Comparison of ENCODE assay signal across 9 cellular contexts in the genomic region with DNA sequence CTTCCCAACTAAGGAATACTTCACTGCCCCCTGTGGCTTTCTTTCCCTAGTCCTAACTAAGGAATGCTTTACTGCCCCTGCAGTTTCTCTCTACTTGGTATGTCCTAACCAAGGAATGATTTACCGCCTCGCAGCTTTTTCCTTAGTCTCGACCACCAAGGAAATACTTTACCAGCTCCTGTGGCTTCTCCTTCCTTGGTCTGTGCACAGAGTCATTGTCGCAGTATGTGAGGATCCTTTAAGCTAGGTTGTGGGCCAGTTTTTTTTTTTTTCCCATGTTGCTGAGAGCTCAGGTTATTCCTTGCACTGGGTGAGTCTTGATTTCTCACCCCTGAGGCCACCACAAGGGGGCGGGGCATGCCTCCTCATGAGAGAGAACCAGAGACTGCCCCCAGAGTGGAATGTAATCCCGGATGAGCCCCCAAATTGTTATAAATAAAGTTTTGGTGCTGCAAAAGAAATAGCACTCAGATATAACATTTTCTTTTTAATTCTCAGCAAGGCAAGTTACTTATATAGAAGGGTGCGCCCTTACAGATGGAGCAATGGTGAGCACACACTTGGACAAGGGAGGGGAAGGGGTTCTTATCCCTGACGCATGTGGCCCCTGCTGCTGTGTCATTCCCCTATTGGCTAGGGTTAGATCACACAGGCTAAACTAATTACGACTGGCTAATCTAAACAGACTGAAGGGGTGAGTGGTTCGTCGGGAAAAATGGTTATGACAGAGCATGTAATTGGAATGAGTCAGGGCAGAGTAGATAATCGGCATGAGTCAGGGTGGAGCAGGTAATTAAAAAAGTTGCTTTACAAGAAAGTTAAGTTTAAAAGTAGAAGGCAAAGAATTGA. TPM values are rescaled to one million over a fixed set of nuclear protein-coding genes. Genes with fewer than 3 reads are reported as not detected.
A peak's percentile ranks its signal among the peaks of the same experiment; 100 is the strongest.
DNase-seq lines count a peak whose midpoint lies in the region; ATAC-seq and TF ChIP-seq lines count a peak whose summit lies in the region.
"Had no signal": no experiment of that assay in that cellular context is flagged by ENCODE, and none has a peak within 500 bp of the region (broad histone marks: within the 10 kb centered on the region; RNA-seq: fewer than 3 reads in every experiment).

No MANE protein-coding gene starts in this region.

- H3F3A ChIP-seq in GM23338 (replicated peaks; ENCODE audit: low read depth), result no peaks in the 10 kb centered on the region

- 0 out of 3 replicates have a peak, but pooled peaks cover 3% of the 10 kb centered on the region for H3K4me1 Mint-ChIP-seq in GM23338

- H3K9me3 Mint-ChIP-seq in GM23338, result peaks cover 54% of the 10 kb centered on the region

- H3K36me3 Mint-ChIP-seq in GM23338 (ENCODE audit: low read depth), result peaks cover 44% of the 10 kb centered on the region

- DNase-seq in BJ (ENCODE audit: low read depth) (peak; percentile 46), GM23338 (ENCODE audit: low spot score) (peak; percentile 82), SHP77 (lab: John Stamatoyannopoulos, UW) (peak; percentile 67 to 79), fibroblast of pulmonary artery (ENCODE audit: low read depth) (peak; percentile 25), NCI-H187 (lab: John Stamatoyannopoulos, UW) (no peak), epidermal melanocyte (ENCODE audit: insufficient read length, low spot score) (no peak)
- DNase-seq: activated CD8-positive, alpha-beta memory T cell treated with anti-CD3 and anti-CD28 coated beads, Interleukin-2, amount 50 U/mL, for 48 hours had no signal

- no peaks in the 10 kb centered on the region for H3K36me3 ChIP-seq in BJ (ENCODE audit: control insufficient read depth, insufficient read depth, low read length)
- H3K36me3 ChIP-seq in GM23338 (ENCODE audit: insufficient read depth), result peaks cover 12% of the 10 kb centered on the region

- H3K4me3 ChIP-seq in BJ (ENCODE audit: low read depth, low read length) (no peak overlapping the region), GM23338 (no peak overlapping the region), fibroblast of pulmonary artery (replicated peaks; ENCODE audit: low read depth, low read length) (no peak overlapping the region)

- H3K9me2 ChIP-seq in GM23338 (ENCODE audit: insufficient read depth), result peaks cover under 1% of the 10 kb centered on the region; the same call in 1 of the 2 replicates

- H3K27ac Mint-ChIP-seq in GM23338, result no peak overlapping the region

- no peaks in the 10 kb centered on the region for H3K79me2 ChIP-seq in GM23338 (replicated peaks; ENCODE audit: insufficient read depth)

- TF ChIP-seq CTCF in BJ (IDR thresholded peaks at IDR 0.05; ENCODE audit: insufficient read depth, low read depth, low read length) (no peak), GM23338 (conservative IDR thresholded peaks at IDR 0.05; ENCODE audit: low read depth in 2 of 2) (peak; percentile 48 to 57), fibroblast of pulmonary artery (IDR thresholded peaks at IDR 0.05; ENCODE audit: low read length, missing control alignments) (peak; percentile 8)

- POLR2A ChIA-PET in BJ (lab: Charles Lee), result no interaction called here

- H2AFZ ChIP-seq in GM23338, result no peak overlapping the region

- H3K4me3 Mint-ChIP-seq in GM23338, result no peak overlapping the region; the same call in 2 of the 3 replicates

- H4K20me1 ChIP-seq in GM23338 (replicated peaks; ENCODE audit: insufficient read depth), result no peaks in the 10 kb centered on the region

- no peaks in the 10 kb centered on the region for H3K4me1 ChIP-seq in GM23338 (ENCODE audit: insufficient read depth)

- H3K27me3 Mint-ChIP-seq in GM23338 (ENCODE audit: insufficient read depth, low read depth, poor library complexity), result peaks cover 7% of the 10 kb centered on the region

- H3K27ac ChIP-seq in GM23338 (ENCODE audit: low read depth), result no peak overlapping the region

- no peak overlapping the region for H3K4me2 ChIP-seq in GM23338

- CTCF ChIA-PET in BJ (lab: Yijun Ruan, JAX), result no interaction called here

- ATAC-seq in GM23338 (no peak), GM21360 (IDR thresholded peaks at IDR 0.05; ENCODE audit: unreplicated experiment) (no peak), HG03025 (IDR thresholded peaks at IDR 0.05; ENCODE audit: low FRiP score, unreplicated experiment) (no peak)

- H3K27me3 ChIP-seq in BJ (ENCODE audit: control insufficient read depth, insufficient read depth, low read length), result no peaks in the 10 kb centered on the region
- H3K27me3 ChIP-seq in GM23338 (ENCODE audit: insufficient read depth), result no peaks in the 10 kb centered on the region

TF ChIP-seq in GM23338, 12 proteins besides CTCF, POLR2A, EP300 and RAD21 (continues in another document):
- TF ChIP-seq ZNF331 (CRISPR knock-in tag; IDR thresholded peaks at IDR 0.05; ENCODE audit: low read depth), result no peak
- TF ChIP-seq JUNB (IDR thresholded peaks at IDR 0.05; ENCODE audit: unreplicated experiment), result no peak
- TF ChIP-seq, protein P1, sequence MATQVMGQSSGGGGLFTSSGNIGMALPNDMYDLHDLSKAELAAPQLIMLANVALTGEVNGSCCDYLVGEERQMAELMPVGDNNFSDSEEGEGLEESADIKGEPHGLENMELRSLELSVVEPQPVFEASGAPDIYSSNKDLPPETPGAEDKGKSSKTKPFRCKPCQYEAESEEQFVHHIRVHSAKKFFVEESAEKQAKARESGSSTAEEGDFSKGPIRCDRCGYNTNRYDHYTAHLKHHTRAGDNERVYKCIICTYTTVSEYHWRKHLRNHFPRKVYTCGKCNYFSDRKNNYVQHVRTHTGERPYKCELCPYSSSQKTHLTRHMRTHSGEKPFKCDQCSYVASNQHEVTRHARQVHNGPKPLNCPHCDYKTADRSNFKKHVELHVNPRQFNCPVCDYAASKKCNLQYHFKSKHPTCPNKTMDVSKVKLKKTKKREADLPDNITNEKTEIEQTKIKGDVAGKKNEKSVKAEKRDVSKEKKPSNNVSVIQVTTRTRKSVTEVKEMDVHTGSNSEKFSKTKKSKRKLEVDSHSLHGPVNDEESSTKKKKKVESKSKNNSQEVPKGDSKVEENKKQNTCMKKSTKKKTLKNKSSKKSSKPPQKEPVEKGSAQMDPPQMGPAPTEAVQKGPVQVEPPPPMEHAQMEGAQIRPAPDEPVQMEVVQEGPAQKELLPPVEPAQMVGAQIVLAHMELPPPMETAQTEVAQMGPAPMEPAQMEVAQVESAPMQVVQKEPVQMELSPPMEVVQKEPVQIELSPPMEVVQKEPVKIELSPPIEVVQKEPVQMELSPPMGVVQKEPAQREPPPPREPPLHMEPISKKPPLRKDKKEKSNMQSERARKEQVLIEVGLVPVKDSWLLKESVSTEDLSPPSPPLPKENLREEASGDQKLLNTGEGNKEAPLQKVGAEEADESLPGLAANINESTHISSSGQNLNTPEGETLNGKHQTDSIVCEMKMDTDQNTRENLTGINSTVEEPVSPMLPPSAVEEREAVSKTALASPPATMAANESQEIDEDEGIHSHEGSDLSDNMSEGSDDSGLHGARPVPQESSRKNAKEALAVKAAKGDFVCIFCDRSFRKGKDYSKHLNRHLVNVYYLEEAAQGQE (IDR thresholded peaks at IDR 0.05; ENCODE audit: unreplicated experiment), result no peak
- TF ChIP-seq STAT1 (IDR thresholded peaks at IDR 0.05; ENCODE audit: unreplicated experiment), result no peak
- TF ChIP-seq ZNF114 (CRISPR knock-in tag; IDR thresholded peaks at IDR 0.05), result no peak
- no peak for TF ChIP-seq EZH2phosphoT487 (IDR thresholded peaks at IDR 0.05; ENCODE audit: unreplicated experiment)
- TF ChIP-seq NANOG (IDR thresholded peaks at IDR 0.05; ENCODE audit: borderline replicate concordance), result no peak

RNA-seq across cellular contexts. Expression of a gene that starts 27.0 kb away (rescaled TPM):
- polyA plus RNA-seq in BJ (2011; rRNA removed) (94.3 and 137 TPM in 2 replicates), GM23338 (2016; fragmentation: Nextera tagmentation; extraction: Ambion mirVana) (716 and 796 TPM in 2 replicates)
- 180 and 378 TPM in 2 replicates for polyA minus RNA-seq in BJ (2011; rRNA and poly(A)+ RNA removed)
- total RNA-seq in GM23338 (2014; rRNA removed; shearing (Covaris generic)), result 149 and 199 TPM in 2 replicates

RNA-seq across cellular contexts. Expression of a gene that starts 58.9 kb away (rescaled TPM):
- polyA plus RNA-seq in BJ (2011; rRNA removed) (0.11 and 0.15 TPM in 2 replicates), GM23338 (2016; fragmentation: Nextera tagmentation; extraction: Ambion mirVana) (not detected in 2 replicates)
- not detected in 2 replicates for polyA minus RNA-seq in BJ (2011; rRNA and poly(A)+ RNA removed)
- not detected in 2 replicates for total RNA-seq in GM23338 (2014; rRNA removed; shearing (Covaris generic))

Comparison
In these comparisons a context has a peak if more than half of its experiments do, and no peak if none do; other contexts are left out.
1. DNase-seq: peak in BJ (single experiment), GM23338 (single experiment), SHP77 (2 of 2) and fibroblast of pulmonary artery (single experiment); none in NCI-H187 (0 of 2) and epidermal melanocyte (single experiment).